In genomic region chr6:13303668-13304017, GRCh38 we compare ENCODE assay signal across 8 cellular contexts. TPM values are rescaled to one million over a fixed set of nuclear protein-coding genes. Genes with fewer than 3 reads are reported as not detected.
DNase-seq lines count a peak whose midpoint lies in the region; ATAC-seq and TF ChIP-seq lines count a peak whose summit lies in the region.

No MANE protein-coding gene starts in this region.

- no peak for TF ChIP-seq POLR2A in adrenal gland (IDR thresholded peaks at IDR 0.05)

- no peak for TF ChIP-seq CTCF in adrenal gland (IDR thresholded peaks at IDR 0.05)

- H3K4me3 Mint-ChIP-seq in stimulated activated naive B cell treated with anti-CD40 and anti-IgM and Interleukin-4, amounts not matched to agents 10 μg/mL and 1 μg/mL and 100 μg/mL, for 72 hours = peak overlapping the region; percentile 25 to 76

- no peak overlapping the region for H3K4me3 ChIP-seq in adrenal gland

- ATAC-seq in GM21360 (IDR thresholded peaks at IDR 0.05; ENCODE audit: unreplicated experiment) (peak; percentile 54), HG03571 (IDR thresholded peaks at IDR 0.05; ENCODE audit: unreplicated experiment) (peak; percentile 51), left colon (peak; percentile 78)
- ATAC-seq in stimulated activated naive B cell treated with anti-CD40 and anti-IgM and Interleukin-4, amounts not matched to agents 10 μg/mL and 1 μg/mL and 100 μg/mL, for 72 hours (replicated peaks) = peak; percentile 53 to 54

- H3K36me3 Mint-ChIP-seq in stimulated activated naive B cell treated with anti-CD40 and anti-IgM and Interleukin-4, amounts not matched to agents 10 μg/mL and 1 μg/mL and 100 μg/mL, for 72 hours = peaks cover 49 to 74% of the 10 kb centered on the region in 2 donors

- DNase-seq in EH (ENCODE audit: low read depth) = peak; percentile 77
- peak; percentile 56 to 90 (median 80) for DNase-seq in adrenal gland
- peak; percentile 84 to 92 for DNase-seq in left colon
- peak; percentile 53 for DNase-seq in stimulated activated naive B cell treated with anti-CD40 and anti-IgM and Interleukin-4, amounts not matched to agents 10 μg/mL and 1 μg/mL and 100 μg/mL, for 72 hours
- no peak for DNase-seq in D341Med (ENCODE audit: low spot score)
- no peak for DNase-seq in RKO (ENCODE audit: low spot score)

- no peaks in the 10 kb centered on the region for H3K27me3 ChIP-seq in adrenal gland

- peak overlapping the region; percentile 98 for H3K27ac Mint-ChIP-seq in stimulated activated naive B cell treated with anti-CD40 and anti-IgM and Interleukin-4, amounts not matched to agents 10 μg/mL and 1 μg/mL and 100 μg/mL, for 72 hours

- WGBS in adrenal gland, 4 donors = 38 to 45% (median 42%) methylated on average over 7 of the region's 7 CpGs

- H3K36me3 ChIP-seq in adrenal gland (replicated peaks in 1 of 2) = peaks cover 0 to 7% of the 10 kb centered on the region in 2 donors

- no peaks in the 10 kb centered on the region for H3K27me3 Mint-ChIP-seq in stimulated activated naive B cell treated with anti-CD40 and anti-IgM and Interleukin-4, amounts not matched to agents 10 μg/mL and 1 μg/mL and 100 μg/mL, for 72 hours

- H3K4me1 ChIP-seq in adrenal gland (replicated peaks in 1 of 2) = peaks cover 16 to 17% of the 10 kb centered on the region in 2 donors

- peak overlapping the region in 4 of 5 donors; percentile 44 to 77 (median 65) for H3K27ac ChIP-seq in adrenal gland

- peaks cover 0 to 4% of the 10 kb centered on the region in 2 donors for H3K9me3 Mint-ChIP-seq in stimulated activated naive B cell treated with anti-CD40 and anti-IgM and Interleukin-4, amounts not matched to agents 10 μg/mL and 1 μg/mL and 100 μg/mL, for 72 hours

- intact Hi-C loops in adrenal gland (cut with DNase I) (no loop called here), left colon (cut with DNase I, micrococcal nuclease) (no loop called here)

- no peaks in the 10 kb centered on the region for H3K9me3 ChIP-seq in adrenal gland (replicated peaks in 1 of 3)

- H3K4me1 Mint-ChIP-seq in stimulated activated naive B cell treated with anti-CD40 and anti-IgM and Interleukin-4, amounts not matched to agents 10 μg/mL and 1 μg/mL and 100 μg/mL, for 72 hours = peaks cover 43 to 79% of the 10 kb centered on the region in 2 donors

RNA-seq across cellular contexts. Expression of gene TBC1D7, which starts 24.7 kb away (rescaled TPM):
- total RNA-seq in adrenal gland (10 to 100 TPM in 6 of 8 donors, 1 to 10 TPM in 2; 8.0 to 19.4 (median 12.4) TPM), left colon (10 to 100 TPM; 20.9 to 22.1 TPM)
- polyA plus RNA-seq in adrenal gland = 10 to 100 TPM in 1 of 3 donors, 1 to 10 TPM in 2; 8.3 to 13.0 (median 8.9) TPM

Comparison
In these comparisons a context has a peak if more than half of its experiments do, and no peak if none do; other contexts are left out.
1. DNase-seq: peak in EH (single experiment), adrenal gland (7 of 7), left colon (2 of 2) and stimulated activated naive B cell treated with anti-CD40 and anti-IgM and Interleukin-4, amounts not matched to agents 10 μg/mL and 1 μg/mL and 100 μg/mL, for 72 hours (single experiment); none in D341Med (single experiment) and RKO (single experiment).
2. Peak in every context shown above with its lines, with median percentiles within 50 percentile points of each other: ATAC-seq.